ENCODE assay signal across 8 cellular contexts in genomic region chr6:2191390-2191740, GRCh38.
"Had no signal": no experiment of that assay in that cellular context is flagged by ENCODE, and none has a peak within 500 bp of the region (broad histone marks: within the 10 kb centered on the region; RNA-seq: fewer than 3 reads in every experiment).

No MANE protein-coding gene starts in this region.

- DNase-seq: GM23248, GOT3, HFFc6, KBM-7 had no signal

- H3K9me3 ChIP-seq: HAP-1 had no signal

- H3K27ac ChIP-seq: GM23248 had no signal

- H3K27ac Mint-ChIP-seq: HFFc6, IgD-negative memory B cell had no signal

- H3K36me3 Mint-ChIP-seq: IgD-negative memory B cell had no signal

- H3K9ac ChIP-seq: GM23248 had no signal

- FAIRE-seq: HTR-8/SVneo had no signal

- ATAC-seq: HCT116 had no signal

- H3K9me3 Mint-ChIP-seq: HFFc6, IgD-negative memory B cell had no signal

- H2AFZ ChIP-seq: GM23248 had no signal

- H3K4me3 ChIP-seq: GM23248, HAP-1 had no signal

- H3K36me3 ChIP-seq: HAP-1 had no signal

- H3K4me3 Mint-ChIP-seq: HFFc6, IgD-negative memory B cell had no signal
